22 cellular contexts compared by ENCODE assay signal in genomic region chr6:158604048-158604406, GRCh38.
"Had no signal": no experiment of that assay in that cellular context is flagged by ENCODE, and none has a peak within 500 bp of the region (broad histone marks: within the 10 kb centered on the region; RNA-seq: fewer than 3 reads in every experiment).

No MANE protein-coding gene starts in this region.

- H3K27me3 Mint-ChIP-seq: activated CD4-positive, alpha-beta memory T cell treated with anti-CD3 and anti-CD28 coated beads, Interleukin-2, amount 10 ng/mL, durations not matched to agents 7 days and 5 days; activated naive CD4-positive, alpha-beta T cell treated with anti-CD3 and anti-CD28 coated beads, Interleukin-2, amount 50 U/mL, for 24 hours; stimulated activated naive CD8-positive, alpha-beta T cell treated with anti-CD3 and anti-CD28 coated beads, Interleukin-15, amount 100 ng/mL, for 72 hours had no signal

- H3K4me3 ChIP-seq: dorsolateral prefrontal cortex, left ventricle myocardium inferior, ovary, psoas muscle, suprapubic skin had no signal

- H3K27ac ChIP-seq: epithelial cell of prostate, foreskin keratinocyte, left ventricle myocardium inferior, ovary, psoas muscle, suprapubic skin had no signal

- H3K4me1 ChIP-seq: foreskin keratinocyte, psoas muscle, suprapubic skin had no signal

- H3K9me3 Mint-ChIP-seq: activated CD4-positive, alpha-beta memory T cell treated with anti-CD3 and anti-CD28 coated beads, Interleukin-2, amount 10 ng/mL, durations not matched to agents 7 days and 5 days; activated naive CD4-positive, alpha-beta T cell treated with anti-CD3 and anti-CD28 coated beads, Interleukin-2, amount 50 U/mL, for 24 hours; stimulated activated naive CD8-positive, alpha-beta T cell treated with anti-CD3 and anti-CD28 coated beads, Interleukin-15, amount 100 ng/mL, for 72 hours had no signal

- FAIRE-seq: keratinocyte had no signal

- H3K27ac Mint-ChIP-seq: activated CD4-positive, alpha-beta memory T cell treated with anti-CD3 and anti-CD28 coated beads, Interleukin-2, amount 10 ng/mL, durations not matched to agents 7 days and 5 days; stimulated activated naive CD8-positive, alpha-beta T cell treated with anti-CD3 and anti-CD28 coated beads, Interleukin-15, amount 100 ng/mL, for 72 hours had no signal

- H3K9me3 ChIP-seq: left ventricle myocardium inferior, ovary, psoas muscle, suprapubic skin had no signal

- H3K36me3 ChIP-seq: ovary had no signal

- ATAC-seq: activated CD4-positive, CD25-positive, alpha-beta regulatory T cell treated with anti-CD3 and anti-CD28 coated beads, Interleukin-2, amount 50 U/mL, for 24 hours; foreskin keratinocyte; psoas muscle; stimulated activated naive CD8-positive, alpha-beta T cell treated with anti-CD3 and anti-CD28 coated beads, Interleukin-15, amount 100 ng/mL, for 72 hours had no signal

- H3K27me3 ChIP-seq: dorsolateral prefrontal cortex, foreskin keratinocyte, ovary, suprapubic skin had no signal

- H3K4me3 Mint-ChIP-seq: activated CD4-positive, alpha-beta memory T cell treated with anti-CD3 and anti-CD28 coated beads, Interleukin-2, amount 10 ng/mL, durations not matched to agents 7 days and 5 days; activated naive CD4-positive, alpha-beta T cell treated with anti-CD3 and anti-CD28 coated beads, Interleukin-2, amount 50 U/mL, for 24 hours; stimulated activated naive CD8-positive, alpha-beta T cell treated with anti-CD3 and anti-CD28 coated beads, Interleukin-15, amount 100 ng/mL, for 72 hours had no signal

- DNase-seq: activated CD4-positive, alpha-beta memory T cell treated with anti-CD3 and anti-CD28 coated beads, Interleukin-2, amount 10 ng/mL, durations not matched to agents 7 days and 5 days; activated effector memory CD4-positive, alpha-beta T cell treated with anti-CD3 and anti-CD28 coated beads, Interleukin-2, amount 50 U/mL, for 16 hours; activated T-cell treated with anti-CD3 and anti-CD28 coated beads, Interleukin-2, amount 50 U/mL, for 48 hours; amniotic stem cell; dorsolateral prefrontal cortex; foreskin keratinocyte; hypothalamus; left ventricle myocardium inferior; mammary epithelial cell; ovary; psoas muscle; right cardiac atrium; stimulated activated CD4-positive, alpha-beta T cell treated with anti-CD3 and anti-CD28 coated beads, Interleukin-2, amount 100 ng/mL, for 24 hours; stimulated activated naive CD8-positive, alpha-beta T cell treated with anti-CD3 and anti-CD28 coated beads, Interleukin-15, amount 100 ng/mL, for 72 hours; T-helper 1 cell; T1000; trophoblast cell had no signal
